ENCODE assay signal across 23 cellular contexts in genomic region chr7:16850772-16851466, GRCh38. TPM values are rescaled to one million over a fixed set of nuclear protein-coding genes. Genes with fewer than 3 reads are reported as not detected.
A peak's percentile ranks its signal among the peaks of the same experiment; 100 is the strongest.
DNase-seq lines count a peak whose midpoint lies in the region; ATAC-seq, FAIRE-seq and TF ChIP-seq lines count a peak whose summit lies in the region.
"Had no signal": no experiment of that assay in that cellular context is flagged by ENCODE, and none has a peak within 500 bp of the region (broad histone marks: within the 10 kb centered on the region; RNA-seq: fewer than 3 reads in every experiment).

No MANE protein-coding gene starts in this region.

- no peak overlapping the region for H3K27ac Mint-ChIP-seq in activated naive CD8-positive, alpha-beta T cell treated with anti-CD3 and anti-CD28 coated beads, Interleukin-2, amount 50 U/mL, for 24 hours
- H3K27ac Mint-ChIP-seq in activated naive CD8-positive, alpha-beta T cell treated with anti-CD3 and anti-CD28 coated beads for 36 hours: no peak overlapping the region
- H3K27ac Mint-ChIP-seq: activated CD8-positive, alpha-beta memory T cell treated with anti-CD3 and anti-CD28 coated beads, Interleukin-2, amount 10 ng/mL, durations not matched to agents 7 days and 5 days; activated naive CD4-positive, alpha-beta T cell treated with anti-CD3 and anti-CD28 coated beads, Interleukin-2, amount 50 U/mL, for 24 hours; CD8-positive, alpha-beta memory T cell; nephron had no signal

- TF ChIP-seq EP300 in K562 (IDR thresholded peaks at IDR 0.05; ENCODE audit: low read length) (no peak), upper lobe of left lung (IDR thresholded peaks at IDR 0.05) (no peak)

- CTCF ChIA-PET in K562 (lab: Yijun Ruan, JAX; ENCODE audit: low intra/inter-chr PET ratio): no interaction called here

- H3K27me3 ChIP-seq in K562 (ENCODE audit: control insufficient read depth in 2 of 2, insufficient read depth in 2 of 2, low read length in 2 of 2) (peaks cover 12 to 18% of the 10 kb centered on the region in 2 experiments; a peak in 4 of 5 replicates), mononuclear cell (ENCODE audit: insufficient read depth, low read length) (no peaks in the 10 kb centered on the region), upper lobe of left lung (no peaks in the 10 kb centered on the region)
- H3K27me3 ChIP-seq: right atrium auricular region, tibial nerve had no signal

- H3K9me3 Mint-ChIP-seq in activated naive CD8-positive, alpha-beta T cell treated with anti-CD3 and anti-CD28 coated beads, Interleukin-2, amount 50 U/mL, for 24 hours: no peaks in the 10 kb centered on the region
- H3K9me3 Mint-ChIP-seq in activated naive CD8-positive, alpha-beta T cell treated with anti-CD3 and anti-CD28 coated beads for 36 hours: no peaks in the 10 kb centered on the region
- H3K9me3 Mint-ChIP-seq: activated naive CD4-positive, alpha-beta T cell treated with anti-CD3 and anti-CD28 coated beads, Interleukin-2, amount 50 U/mL, for 24 hours; H9; nephron had no signal

- no peaks in the 10 kb centered on the region for H3K36me3 Mint-ChIP-seq in activated naive CD8-positive, alpha-beta T cell treated with anti-CD3 and anti-CD28 coated beads, Interleukin-2, amount 50 U/mL, for 24 hours (ENCODE audit: low read depth)
- H3K36me3 Mint-ChIP-seq in activated naive CD8-positive, alpha-beta T cell treated with anti-CD3 and anti-CD28 coated beads for 36 hours: no peaks in the 10 kb centered on the region
- H3K36me3 Mint-ChIP-seq: activated CD8-positive, alpha-beta memory T cell treated with anti-CD3 and anti-CD28 coated beads, Interleukin-2, amount 10 ng/mL, durations not matched to agents 7 days and 5 days; activated naive CD4-positive, alpha-beta T cell treated with anti-CD3 and anti-CD28 coated beads, Interleukin-2, amount 50 U/mL, for 24 hours; CD8-positive, alpha-beta memory T cell had no signal

- no peaks in the 10 kb centered on the region for H3K9me1 ChIP-seq in K562 (ENCODE audit: control insufficient read depth, insufficient read depth, low read length)

- FAIRE-seq in K562 (lab: Jason Lieb, UNC): no peak

- TF ChIP-seq RAD21 in K562 (CRISPR knock-in tag; conservative IDR thresholded peaks at IDR 0.05 in 1 of 2, IDR thresholded peaks at IDR 0.05 in 1 of 2): no peak

- no peaks in the 10 kb centered on the region for H3K36me3 ChIP-seq in K562 (ENCODE audit: control insufficient read depth, insufficient read depth, low read length)
- no peaks in the 10 kb centered on the region for H3K36me3 ChIP-seq in upper lobe of left lung
- H3K36me3 ChIP-seq: right atrium auricular region, tibial nerve, WERI-Rb-1 had no signal

- H2AFZ ChIP-seq in K562 (ENCODE audit: low read depth, low read length): no peak overlapping the region

- H3K4me3 Mint-ChIP-seq in activated naive CD8-positive, alpha-beta T cell treated with anti-CD3 and anti-CD28 coated beads, Interleukin-2, amount 50 U/mL, for 24 hours: no peak overlapping the region
- H3K4me3 Mint-ChIP-seq in activated naive CD8-positive, alpha-beta T cell treated with anti-CD3 and anti-CD28 coated beads for 36 hours: no peak overlapping the region
- H3K4me3 Mint-ChIP-seq: activated CD8-positive, alpha-beta memory T cell treated with anti-CD3 and anti-CD28 coated beads, Interleukin-2, amount 10 ng/mL, durations not matched to agents 7 days and 5 days; activated naive CD4-positive, alpha-beta T cell treated with anti-CD3 and anti-CD28 coated beads, Interleukin-2, amount 50 U/mL, for 24 hours; H9; nephron had no signal

- POLR2A ChIA-PET in K562 (lab: Yijun Ruan, JAX): interaction anchor here (1.6 kb wide), 1 partner anchor 10 kb away, joined by 4 read pairs; no protein-coding TSS in a partner anchor

- no peaks in the 10 kb centered on the region for H3K79me2 ChIP-seq in K562 (ENCODE audit: control insufficient read depth, insufficient read depth, low read length)

- H3K27ac ChIP-seq in K562 (ENCODE audit: extremely low read depth, low read depth, low read length): no peak overlapping the region
- no peak overlapping the region for H3K27ac ChIP-seq in upper lobe of left lung
- H3K27ac ChIP-seq: right atrium auricular region, tibial nerve, WERI-Rb-1 had no signal

- no TSS peak for BruUV-seq in K562 (replicated peaks; lab: Mats Ljungman, UMichigan)

- H3K4me2 ChIP-seq in K562 (ENCODE audit: insufficient read depth, low read length): no peak overlapping the region

- H3K4me1 Mint-ChIP-seq in activated naive CD8-positive, alpha-beta T cell treated with anti-CD3 and anti-CD28 coated beads, Interleukin-2, amount 50 U/mL, for 24 hours: peaks cover 6% of the 10 kb centered on the region
- H3K4me1 Mint-ChIP-seq in activated naive CD8-positive, alpha-beta T cell treated with anti-CD3 and anti-CD28 coated beads for 36 hours: peaks cover 6% of the 10 kb centered on the region
- H3K4me1 Mint-ChIP-seq: activated CD8-positive, alpha-beta memory T cell treated with anti-CD3 and anti-CD28 coated beads, Interleukin-2, amount 10 ng/mL, durations not matched to agents 7 days and 5 days; activated naive CD4-positive, alpha-beta T cell treated with anti-CD3 and anti-CD28 coated beads, Interleukin-2, amount 50 U/mL, for 24 hours; CD8-positive, alpha-beta memory T cell had no signal

- intact Hi-C loops in K562 (cut with micrococcal nuclease): no loop called here

- H3K9ac ChIP-seq in K562 (ENCODE audit: insufficient read depth in 1 of 2, low read depth in 2 of 2, low read length in 2 of 2): peak overlapping the region in 1 of 2 experiments; percentile 39; a peak in 1 of 4 replicates

- TF ChIP-seq CTCF in K562 (IDR thresholded peaks at IDR 0.05 in 2 of 3, conservative IDR thresholded peaks at IDR 0.05 in 1 of 3; ENCODE audit: insufficient read depth in 2 of 3, low read depth in 1 of 3, low read length in 3 of 3) (no peak), upper lobe of left lung (IDR thresholded peaks at IDR 0.05) (no peak)

- no peaks in the 10 kb centered on the region for H4K20me1 ChIP-seq in K562 (replicated peaks; ENCODE audit: control insufficient read depth, insufficient read depth, low read length)

- H3K4me3 ChIP-seq in K562 (no peak overlapping the region), mononuclear cell (ENCODE audit: low read length) (peak overlapping the region; percentile 10), upper lobe of left lung (peak overlapping the region in 1 of 4 donors; percentile 12)
- H3K4me3 ChIP-seq: right atrium auricular region had no signal

- ATAC-seq in activated naive CD8-positive, alpha-beta T cell treated with anti-CD3 and anti-CD28 coated beads, Interleukin-2, amount 50 U/mL, for 24 hours: peak; percentile 15
- no peak; the same call in 2 of the 3 replicates for ATAC-seq in K562
- ATAC-seq in upper lobe of left lung (ENCODE audit: low FRiP score in 2 of 2): peak; percentile 20 to 25
- ATAC-seq: activated CD8-positive, alpha-beta memory T cell treated with anti-CD3 and anti-CD28 coated beads, Interleukin-2, amount 10 ng/mL, durations not matched to agents 7 days and 5 days; PC-3 had no signal

- H3K4me1 ChIP-seq in K562 (replicated peaks in 1 of 2; ENCODE audit: control insufficient read depth in 2 of 2, insufficient read depth in 2 of 2, low read length in 2 of 2) (peaks cover 0 to 8% of the 10 kb centered on the region in 2 experiments; a peak in 1 of 5 replicates), mononuclear cell (ENCODE audit: insufficient read depth, low read length) (peaks cover 12% of the 10 kb centered on the region), upper lobe of left lung (peaks cover 0 to 7% (median 4%) of the 10 kb centered on the region in 4 donors)
- H3K4me1 ChIP-seq: right atrium auricular region had no signal

- H3K27me3 Mint-ChIP-seq in activated naive CD8-positive, alpha-beta T cell treated with anti-CD3 and anti-CD28 coated beads, Interleukin-2, amount 50 U/mL, for 24 hours: peaks cover 22% of the 10 kb centered on the region
- H3K27me3 Mint-ChIP-seq in activated naive CD8-positive, alpha-beta T cell treated with anti-CD3 and anti-CD28 coated beads for 36 hours: peaks cover 31% of the 10 kb centered on the region

- DNase-seq in activated naive CD8-positive, alpha-beta T cell treated with anti-CD3 and anti-CD28 coated beads, Interleukin-2, amount 50 U/mL, for 24 hours: no peak
- DNase-seq in activated naive CD8-positive, alpha-beta T cell treated with anti-CD3 and anti-CD28 coated beads for 36 hours: no peak
- no peak for DNase-seq in K562 (ENCODE audit: extremely low read depth in 1 of 4, low spot score in 3 of 4)
- peak in 1 of 2 donors; percentile 77 for DNase-seq in upper lobe of left lung
- no peak for DNase-seq in putamen (ENCODE audit: low spot score)
- DNase-seq in NCI-H748 (lab: John Stamatoyannopoulos, UW; ENCODE audit: unreplicated experiment): no peak
- no peak for DNase-seq in SHP77 treated with DMSO at 0.1 percent for 48 hours (lab: John Stamatoyannopoulos, UW)
- DNase-seq: activated CD8-positive, alpha-beta memory T cell treated with anti-CD3 and anti-CD28 coated beads, Interleukin-2, amount 10 ng/mL, durations not matched to agents 7 days and 5 days; CD8-positive, alpha-beta memory T cell; H9; NCI-H187 treated with DMSO at 0.1 percent for 48 hours; NCI-H524; PC-3; WERI-Rb-1 had no signal

- H3K9me3 ChIP-seq in K562 (replicated peaks; ENCODE audit: control insufficient read depth, insufficient read depth, low read depth, low read length) (no peaks in the 10 kb centered on the region), mononuclear cell (ENCODE audit: low read depth, low read length) (no peaks in the 10 kb centered on the region), upper lobe of left lung (no peaks in the 10 kb centered on the region)
- H3K9me3 ChIP-seq: right atrium auricular region had no signal

- TF ChIP-seq POLR2A in K562 (conservative IDR thresholded peaks at IDR 0.05) (no peak), upper lobe of left lung (IDR thresholded peaks at IDR 0.05) (no peak)

- in situ Hi-C loops in K562 (cut with MboI): no loop called here

- WGBS in K562 (ENCODE audit: insufficient coverage, low coverage, missing lambda C conversion rate): 19% methylated on average over 25 of the region's 42 CpGs
- 74 to 89% methylated on average over 29 to 42 of the region's 42 CpGs for WGBS in upper lobe of left lung, 2 donors

RNA-seq across cellular contexts. Expression of gene AGR3, which starts 30.9 kb away (rescaled TPM):
- total RNA-seq in activated naive CD8-positive, alpha-beta T cell treated with anti-CD3 and anti-CD28 coated beads for 36 hours: not detected
- not detected in 2 replicates for total RNA-seq in K562 (2011; cell fraction: chromatin; rRNA removed; ENCODE audit: low replicate concordance)
- total RNA-seq in K562 (2011; cell fraction: nucleolus; rRNA removed): not detected in 2 replicates
- not detected in 2 replicates for total RNA-seq in K562 (2011; cell fraction: nucleoplasm; rRNA removed)
- total RNA-seq in K562 (2014; rRNA removed) (not detected in 2 replicates), K562 (2014; rRNA removed; fragmentation: Illumina TruSeq; extraction: Trizol) (not detected in 2 replicates), K562 (2015; rRNA removed; fragmentation: Illumina TruSeq; extraction: Trizol) (not detected in 2 replicates), K562 (2021) (not detected in 2 replicates), mononuclear cell (not detected), upper lobe of left lung (100 to 1,000 TPM in 2 of 6 donors, 10 to 100 TPM in 4; 10.5 to 209 (median 74.6) TPM)
- polyA plus RNA-seq in K562 (2011; rRNA removed) (not detected in 2 replicates), K562 (2014; fragmentation: Illumina TruSeq; extraction: Trizol) (not detected in 2 replicates), K562 (2014; fragmentation: Nextera tagmentation; extraction: Ambion mirVana) (not detected), K562 (2014; rRNA removed) (not detected in 2 replicates)
- polyA plus RNA-seq in K562 (2011; cell fraction: cytosol; rRNA removed): not detected in 2 replicates
- polyA plus RNA-seq in K562 (2011; cell fraction: nucleus; rRNA removed): not detected in 2 replicates
- not detected in 2 replicates for polyA plus RNA-seq in K562 (2012)
- not detected in 2 replicates for polyA minus RNA-seq in K562 (2011; rRNA and poly(A)+ RNA removed)
- not detected in 2 replicates for polyA minus RNA-seq in K562 (2011; cell fraction: cytosol; rRNA and poly(A)+ RNA removed)
- not detected in 2 replicates for polyA minus RNA-seq in K562 (2011; cell fraction: nucleus; rRNA and poly(A)+ RNA removed)
- total RNA-seq: A673; activated CD8-positive, alpha-beta memory T cell treated with anti-CD3 and anti-CD28 coated beads, Interleukin-2, amount 10 ng/mL, durations not matched to agents 7 days and 5 days; CD8-positive, alpha-beta memory T cell; H9; HT1080; liver; MCF 10A; PC-3; right atrium auricular region; tibial nerve had no signal
- polyA plus RNA-seq: CD8-positive, alpha-beta memory T cell; liver had no signal

RNA-seq across cellular contexts. Expression of gene AGR2, which starts 46.1 kb away (rescaled TPM):
- not detected for total RNA-seq in activated naive CD8-positive, alpha-beta T cell treated with anti-CD3 and anti-CD28 coated beads for 36 hours
- total RNA-seq in K562 (2011; cell fraction: chromatin; rRNA removed; ENCODE audit: low replicate concordance): not detected in 2 replicates
- total RNA-seq in K562 (2011; cell fraction: nucleolus; rRNA removed): not detected in 2 replicates
- total RNA-seq in K562 (2011; cell fraction: nucleoplasm; rRNA removed): not detected in 2 replicates
- total RNA-seq in K562 (2014; rRNA removed): not detected in 2 replicates
- not detected in 2 replicates for total RNA-seq in K562 (2014; rRNA removed; fragmentation: Illumina TruSeq; extraction: Trizol)
- not detected in 2 replicates for total RNA-seq in K562 (2015; rRNA removed; fragmentation: Illumina TruSeq; extraction: Trizol)
- total RNA-seq in K562 (2021): 0.66 and 0.98 TPM in 2 replicates
- not detected in 2 replicates for polyA plus RNA-seq in K562 (2011; rRNA removed)
- 0.22 TPM in 1 of 2 replicates, not detected in the other for polyA plus RNA-seq in K562 (2011; cell fraction: cytosol; rRNA removed)
- polyA plus RNA-seq in K562 (2011; cell fraction: nucleus; rRNA removed): not detected in 2 replicates
- not detected in 2 replicates for polyA plus RNA-seq in K562 (2012)
- not detected in 2 replicates for polyA plus RNA-seq in K562 (2014; fragmentation: Illumina TruSeq; extraction: Trizol)
- polyA plus RNA-seq in K562 (2014; fragmentation: Nextera tagmentation; extraction: Ambion mirVana): not detected
- polyA plus RNA-seq in K562 (2014; rRNA removed): not detected in 2 replicates
- polyA minus RNA-seq in K562 (2011; rRNA and poly(A)+ RNA removed): not detected in 2 replicates
- polyA minus RNA-seq in K562 (2011; cell fraction: cytosol; rRNA and poly(A)+ RNA removed): not detected in 2 replicates
- not detected in 2 replicates for polyA minus RNA-seq in K562 (2011; cell fraction: nucleus; rRNA and poly(A)+ RNA removed)
- not detected for total RNA-seq in mononuclear cell
- 100 to 1,000 TPM in 1 of 6 donors, 10 to 100 TPM in 4, 1 to 10 TPM in 1; 6.3 to 126 (median 44.8) TPM for total RNA-seq in upper lobe of left lung
- total RNA-seq: A673; activated CD8-positive, alpha-beta memory T cell treated with anti-CD3 and anti-CD28 coated beads, Interleukin-2, amount 10 ng/mL, durations not matched to agents 7 days and 5 days; CD8-positive, alpha-beta memory T cell; H9; HT1080; right atrium auricular region; tibial nerve had no signal
- polyA plus RNA-seq: CD8-positive, alpha-beta memory T cell had no signal

Comparison
In these comparisons a context has a peak if more than half of its experiments do, and no peak if none do; other contexts are left out.
1. RNA of gene AGR3, which starts 30.9 kb away (total RNA-seq): 10.5 to 209 TPM in upper lobe of left lung; not detected in mononuclear cell (single experiment), not detected in activated naive CD8-positive, alpha-beta T cell treated with anti-CD3 and anti-CD28 coated beads for 36 hours and not detected in K562; every median in the first group is over 4 times any median in the second.